16 cellular contexts compared by ENCODE assay signal in the genomic region with DNA sequence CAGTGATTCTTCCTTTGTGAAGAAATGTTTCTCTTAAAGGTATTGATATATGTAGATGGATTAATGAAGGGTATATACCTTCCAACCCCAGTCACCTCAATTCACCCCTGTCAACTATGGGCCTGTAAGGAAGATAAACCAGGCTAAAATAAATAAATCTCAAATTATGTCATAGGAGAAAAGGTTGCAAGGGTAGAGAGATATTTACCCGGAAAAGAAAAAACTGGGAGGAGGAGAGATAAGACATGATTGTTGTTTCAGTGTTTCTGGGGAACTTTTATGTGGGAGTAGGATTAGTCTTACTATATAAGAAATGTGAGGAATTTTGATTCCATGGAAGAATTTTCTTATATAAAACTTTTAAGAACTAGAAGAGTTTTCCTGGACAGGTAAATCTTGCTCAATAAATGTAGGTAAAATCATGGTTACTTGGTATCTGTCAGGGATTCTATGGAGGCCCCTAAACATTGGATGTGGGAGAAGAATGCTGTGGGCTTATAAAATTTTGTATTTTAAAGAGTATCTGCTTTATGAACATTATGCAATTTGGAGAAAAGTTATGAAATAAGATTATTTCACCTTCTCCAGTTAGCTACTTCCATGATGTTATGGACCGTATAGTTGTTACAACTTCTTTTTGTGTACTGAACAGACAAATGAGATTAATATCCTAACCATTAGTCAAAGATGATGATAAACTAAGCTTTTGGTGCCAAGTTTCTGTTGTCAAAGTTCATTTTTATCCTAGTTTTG. TPM values are rescaled to one million over a fixed set of nuclear protein-coding genes. Genes with fewer than 3 reads are reported as not detected.
DNase-seq lines count a peak whose midpoint lies in the region; ATAC-seq and TF ChIP-seq lines count a peak whose summit lies in the region.
"Had no signal": no experiment of that assay in that cellular context is flagged by ENCODE, and none has a peak within 500 bp of the region (broad histone marks: within the 10 kb centered on the region; RNA-seq: fewer than 3 reads in every experiment).

No MANE protein-coding gene starts in this region.

- TF ChIP-seq CTCF in A673 (conservative IDR thresholded peaks at IDR 0.05; ENCODE audit: low read depth, low read length) (no peak), PC-3 (conservative IDR thresholded peaks at IDR 0.05; ENCODE audit: low read depth, low read length) (no peak), fibroblast of the aortic adventitia (IDR thresholded peaks at IDR 0.05; ENCODE audit: insufficient read depth, low read length) (no peak), osteocyte (IDR thresholded peaks at IDR 0.05) (no peak), Peyer's patch (IDR thresholded peaks at IDR 0.05) (no peak), lower leg skin (IDR thresholded peaks at IDR 0.05) (no peak)

- peaks cover 21% of the 10 kb centered on the region for H3K36me3 Mint-ChIP-seq in osteocyte (ENCODE audit: unreplicated experiment)

- H3K36me3 ChIP-seq in A673 (ENCODE audit: insufficient read depth, low read length, poor library complexity, severe bottlenecking) (peaks cover 15% of the 10 kb centered on the region), PC-3 (ENCODE audit: low read depth, low read length) (peaks cover 20% of the 10 kb centered on the region; the same call in 1 of the 2 replicates), Peyer's patch (no peaks in the 10 kb centered on the region)

- H3K27me3 Mint-ChIP-seq in osteocyte (ENCODE audit: unreplicated experiment), result no peaks in the 10 kb centered on the region

- DNase-seq in A673 (ENCODE audit: low spot score) (no peak), PC-3 (no peak), fibroblast of the aortic adventitia (ENCODE audit: low read depth) (peak; percentile 47), osteocyte (ENCODE audit: extremely low spot score, unreplicated experiment) (no peak), posterior vena cava (ENCODE audit: low spot score) (no peak), COLO668 (lab: John Stamatoyannopoulos, UW; ENCODE audit: unreplicated experiment) (no peak), Peyer's patch (no peak), lower leg skin (ENCODE audit: low spot score in 2 of 2) (no peak)
- DNase-seq: activated CD8-positive, alpha-beta memory T cell treated with anti-CD3 and anti-CD28 coated beads, Interleukin-2, amount 50 U/mL, for 4 hours; activated naive CD4-positive, alpha-beta T cell treated with Interleukin-2 at 50 U/mL for 16 hours; mammary epithelial cell; NCI-H2081; NCI-H774; stimulated activated CD4-positive, alpha-beta T cell treated with anti-CD3 and anti-CD28 coated beads, Interleukin-4, amount 100 ng/mL, for 4 hours had no signal

- CTCF ChIA-PET in A673 (lab: Charles Lee) (no interaction called here), PC-3 (lab: Charles Lee) (no interaction called here)

- BruUV-seq in A673 (replicated peaks; lab: Mats Ljungman, UMichigan) (no TSS peak), PC-3 (replicated peaks; lab: Mats Ljungman, UMichigan) (no TSS peak)

- H3K9me2 ChIP-seq in PC-3 (replicated peaks; ENCODE audit: low read length), result no peaks in the 10 kb centered on the region

- H3K9me3 ChIP-seq in A673 (ENCODE audit: low read depth, low read length, poor library complexity, severe bottlenecking), result no peaks in the 10 kb centered on the region
- H3K9me3 ChIP-seq in PC-3 (ENCODE audit: low read length), result no peaks in the 10 kb centered on the region
- no peaks in the 10 kb centered on the region for H3K9me3 ChIP-seq in Peyer's patch

- H3K27ac ChIP-seq in A673 (ENCODE audit: low read depth, low read length, poor library complexity, severe bottlenecking), result peak overlapping the region; percentile 75
- peak overlapping the region; percentile 71 for H3K27ac ChIP-seq in PC-3 (ENCODE audit: low read length)
- H3K27ac ChIP-seq in Peyer's patch, result no peak overlapping the region
- H3K27ac ChIP-seq: RWPE1 had no signal

- peaks cover 5% of the 10 kb centered on the region; the same call in 1 of the 2 replicates for H4K20me1 ChIP-seq in PC-3 (ENCODE audit: low read length)

- H3K9ac ChIP-seq in PC-3 (ENCODE audit: low read length), result no peak overlapping the region

- H2AFZ ChIP-seq in PC-3 (ENCODE audit: low read length), result no peak overlapping the region

- no peaks in the 10 kb centered on the region for H3K27me3 ChIP-seq in A673 (replicated peaks; ENCODE audit: insufficient read depth, low read depth, low read length, poor library complexity)
- no peaks in the 10 kb centered on the region for H3K27me3 ChIP-seq in PC-3 (ENCODE audit: low read length)
- H3K27me3 ChIP-seq in Peyer's patch, result no peaks in the 10 kb centered on the region

- H3F3A ChIP-seq in PC-3 (ENCODE audit: low read length, unreplicated experiment), result peaks cover 25% of the 10 kb centered on the region

- H3K27ac Mint-ChIP-seq in osteocyte (ENCODE audit: unreplicated experiment), result peak overlapping the region; percentile 85
- H3K27ac Mint-ChIP-seq: T-helper 1 cell treated with Interleukin-12 subunit alpha and Interleukin-12 subunit beta and Interleukin-4 antibody, amounts not matched to agents 30 μg/mL and 1 μg/mL, for 36 hours had no signal

- POLR2A ChIA-PET in A673 (lab: Charles Lee; ENCODE audit: low non-redundant PET) (no interaction called here), PC-3 (lab: Charles Lee; ENCODE audit: unreplicated experiment) (no interaction called here)

- no peak overlapping the region for H3K4me3 Mint-ChIP-seq in osteocyte (ENCODE audit: unreplicated experiment)
- H3K4me3 Mint-ChIP-seq: T-helper 1 cell treated with Interleukin-12 subunit alpha and Interleukin-12 subunit beta and Interleukin-4 antibody, amounts not matched to agents 30 μg/mL and 1 μg/mL, for 36 hours had no signal

- H3K4me1 Mint-ChIP-seq in osteocyte (ENCODE audit: unreplicated experiment), result peaks cover 84% of the 10 kb centered on the region

- H3K79me2 ChIP-seq in PC-3 (ENCODE audit: low read length), result peaks cover 88% of the 10 kb centered on the region

- intact Hi-C loops in A673 (cut with micrococcal nuclease; ENCODE audit: unreplicated experiment), result loop anchor here (10.0 kb wide), 1 partner anchor 158 kb away; no protein-coding TSS in a partner anchor
- intact Hi-C loops in PC-3 (cut with micrococcal nuclease), result loop anchor here (2.0 kb wide), 1 partner anchor 14 kb away; no protein-coding TSS in a partner anchor
- intact Hi-C loops in posterior vena cava (cut with DNase I), result loop anchor here (10.0 kb wide), 2 partner anchors 58 to 158 kb away; no protein-coding TSS in a partner anchor
- intact Hi-C loops in lower leg skin (cut with DNase I; ENCODE audit: low total_unique reads), result no loop called here

- H3K9me3 Mint-ChIP-seq in osteocyte (ENCODE audit: unreplicated experiment), result no peaks in the 10 kb centered on the region
- H3K9me3 Mint-ChIP-seq: T-helper 1 cell treated with Interleukin-12 subunit alpha and Interleukin-12 subunit beta and Interleukin-4 antibody, amounts not matched to agents 30 μg/mL and 1 μg/mL, for 36 hours had no signal

- ATAC-seq in PC-3, result no peak

- TF ChIP-seq POLR2A in Peyer's patch (IDR thresholded peaks at IDR 0.05) (no peak), lower leg skin (IDR thresholded peaks at IDR 0.05) (no peak)

- peak overlapping the region; percentile 74 for H3K4me2 ChIP-seq in PC-3 (ENCODE audit: low read length)

- H3K4me1 ChIP-seq in A673 (ENCODE audit: insufficient read depth, low read length, poor library complexity, severe bottlenecking), result peaks cover 76% of the 10 kb centered on the region
- peaks cover 79% of the 10 kb centered on the region for H3K4me1 ChIP-seq in PC-3 (ENCODE audit: insufficient read depth, low read length)
- peaks cover 0 to 43% (median 0%) of the 10 kb centered on the region in 4 donors for H3K4me1 ChIP-seq in Peyer's patch

- WGBS in lower leg skin, 2 donors, result 61 to 65% methylated on average over 2 of the region's 2 CpGs

- H3K4me3 ChIP-seq in A673 (ENCODE audit: low read depth, low read length, poor library complexity, severe bottlenecking), result peak overlapping the region; percentile 23
- peak overlapping the region; percentile 41; the same call in 1 of the 2 replicates for H3K4me3 ChIP-seq in PC-3 (ENCODE audit: low read length)
- no peak overlapping the region for H3K4me3 ChIP-seq in fibroblast of the aortic adventitia (ENCODE audit: low read depth, low read length)
- no peak overlapping the region for H3K4me3 ChIP-seq in Peyer's patch
- no peak overlapping the region for H3K4me3 ChIP-seq in lower leg skin (ENCODE audit: low read depth, poor library complexity, severe bottlenecking)

RNA-seq across cellular contexts. Expression of gene YAP1, which starts 6.4 kb away (rescaled TPM):
- 124 and 134 TPM in 2 replicates for total RNA-seq in A673 (2021)
- 104 and 118 TPM in 2 replicates for total RNA-seq in PC-3 (2014; rRNA removed)
- total RNA-seq in fibroblast of the aortic adventitia (ENCODE audit: low replicate concordance), result 158 and 169 TPM in 2 replicates
- total RNA-seq in osteocyte, result 126 and 128 TPM in 2 replicates
- total RNA-seq in posterior vena cava, result 100 to 1,000 TPM; 203 to 281 TPM
- 100 to 1,000 TPM in 3 of 4 donors, 10 to 100 TPM in 1; 99.8 to 163 (median 133) TPM for total RNA-seq in Peyer's patch
- 100 to 1,000 TPM; 164 to 241 (median 211) TPM for total RNA-seq in lower leg skin

Comparison
In these comparisons a context has a peak if more than half of its experiments do, and no peak if none do; other contexts are left out.
1. H3K27ac ChIP-seq: peak in A673 (single experiment) and PC-3 (single experiment); none in Peyer's patch (0 of 4).
2. H3K4me3 ChIP-seq: peak in A673 (single experiment) and PC-3 (single experiment); none in fibroblast of the aortic adventitia (single experiment), Peyer's patch (0 of 4) and lower leg skin (single experiment).